ENCODE assay signal across 8 cellular contexts in genomic region chr12:6074979-6075585, GRCh38. TPM values are rescaled to one million over a fixed set of nuclear protein-coding genes. Genes with fewer than 3 reads are reported as not detected.
A peak's percentile ranks its signal among the peaks of the same experiment; 100 is the strongest.
DNase-seq lines count a peak whose midpoint lies in the region; ATAC-seq and TF ChIP-seq lines count a peak whose summit lies in the region.

No MANE protein-coding gene starts in this region.

- no peak for TF ChIP-seq POLR2A in sigmoid colon (IDR thresholded peaks at IDR 0.05)

- CTCF ChIA-PET in WTC11 (lab: Charles Lee) (interaction anchor here (0.6 to 1.1 kb wide), 7 partner anchors 9 to 382 kb away, joined by 3 to 5 read pairs (median 4); no protein-coding TSS in a partner anchor), Calu3 (lab: Charles Lee) (interaction anchor here (0.7 kb wide), 1 partner anchor 114 kb away, joined by 3 read pairs; no protein-coding TSS in a partner anchor)

- DNase-seq in ELR (ENCODE audit: low read depth), result peak; percentile 57
- DNase-seq in WTC11 (ENCODE audit: low spot score), result no peak
- peak; percentile 53 for DNase-seq in fibroblast of villous mesenchyme (ENCODE audit: low read depth)
- DNase-seq in sigmoid colon, result no peak
- no peak for DNase-seq in SHP77 (lab: John Stamatoyannopoulos, UW)
- DNase-seq in RKO (ENCODE audit: low spot score), result no peak
- DNase-seq in Calu3, result no peak

- WGBS in sigmoid colon, 2 donors, result 28 to 43% methylated on average over 31 of the region's 31 CpGs

- intact Hi-C loops in sigmoid colon (cut with DNase I), result no loop called here
- intact Hi-C loops in Calu3 (cut with micrococcal nuclease; ENCODE audit: unreplicated experiment), result no loop called here

- no peak for TF ChIP-seq EP300 in sigmoid colon (IDR thresholded peaks at IDR 0.05)

- peaks cover 0 to 13% (median 4%) of the 10 kb centered on the region in 4 donors for H3K4me1 ChIP-seq in sigmoid colon

- no peaks in the 10 kb centered on the region for H3K27me3 ChIP-seq in sigmoid colon

- POLR2A ChIA-PET in WTC11 (lab: Charles Lee), result no interaction called here

- H3K4me1 Mint-ChIP-seq in WTC11 (peaks cover 20% of the 10 kb centered on the region), Calu3 (ENCODE audit: low read depth, unreplicated experiment) (no peaks in the 10 kb centered on the region)

- H3K36me3 Mint-ChIP-seq in WTC11 (no peaks in the 10 kb centered on the region), Calu3 (ENCODE audit: insufficient read depth, unreplicated experiment) (peaks cover 5% of the 10 kb centered on the region)

- peak overlapping the region; percentile 27 for H3K4me3 ChIP-seq in fibroblast of villous mesenchyme (ENCODE audit: low read depth, low read length)
- peak overlapping the region in 3 of 4 donors; percentile 19 to 30 (median 28) for H3K4me3 ChIP-seq in sigmoid colon

- no peak overlapping the region for H3K4me3 Mint-ChIP-seq in WTC11
- H3K4me3 Mint-ChIP-seq in Calu3 (ENCODE audit: low read depth, unreplicated experiment), result no peak overlapping the region

- no peaks in the 10 kb centered on the region for H3K36me3 ChIP-seq in sigmoid colon

- ATAC-seq in WTC11 (peak; percentile 54), GM18861 (IDR thresholded peaks at IDR 0.05; ENCODE audit: unreplicated experiment) (no peak)

- TF ChIP-seq CTCF in WTC11 (IDR thresholded peaks at IDR 0.05) (no peak), fibroblast of villous mesenchyme (IDR thresholded peaks at IDR 0.05; ENCODE audit: insufficient read depth, low read depth, low read length) (no peak), sigmoid colon (IDR thresholded peaks at IDR 0.05) (no peak), Calu3 (IDR thresholded peaks at IDR 0.05; ENCODE audit: unreplicated experiment) (no peak)

- H3K27ac Mint-ChIP-seq in WTC11 (no peak overlapping the region), Calu3 (ENCODE audit: unreplicated experiment) (no peak overlapping the region)

- H3K27ac ChIP-seq in sigmoid colon, result peak overlapping the region in 3 of 4 donors; percentile 26 to 42 (median 33)

- H3K27me3 Mint-ChIP-seq in WTC11 (ENCODE audit: low read depth), result no peaks in the 10 kb centered on the region
- H3K27me3 Mint-ChIP-seq in Calu3 (ENCODE audit: unreplicated experiment), result peaks cover 33% of the 10 kb centered on the region

- no peaks in the 10 kb centered on the region for H3K9me3 ChIP-seq in sigmoid colon

- H3K9me3 Mint-ChIP-seq in WTC11, result no peaks in the 10 kb centered on the region
- H3K9me3 Mint-ChIP-seq in Calu3 (ENCODE audit: low read depth, unreplicated experiment), result no peaks in the 10 kb centered on the region

- BruUV-seq in Calu3 (replicated peaks; lab: Mats Ljungman, UMichigan), result no TSS peak

TF ChIP-seq in WTC11, 78 proteins besides CTCF, POLR2A, EP300 and RAD21:
- TF ChIP-seq FOXP1 (CRISPR knock-in tag; IDR thresholded peaks at IDR 0.05; ENCODE audit: borderline replicate concordance) (0 out of 2 replicates have a peak, but pooled peaks have one; percentile 30), MAX (CRISPR knock-in tag; IDR thresholded peaks at IDR 0.05) (0 out of 2 replicates have a peak, but pooled peaks have one; percentile 28), USF2 (CRISPR knock-in tag; IDR thresholded peaks at IDR 0.05) (peak; percentile 36; the same call in 1 of the 2 replicates), NFYB (CRISPR knock-in tag; conservative IDR thresholded peaks at IDR 0.05; ENCODE audit: low read depth) (no peak)

RNA-seq across cellular contexts. Expression of gene VWF, which starts 49.4 kb away (rescaled TPM):
- 0.48 to 0.98 TPM (median 0.78 TPM) in 3 replicates for total RNA-seq in WTC11 (2021)
- total RNA-seq in fibroblast of villous mesenchyme, result under 0.01 and 0.32 TPM in 2 replicates
- total RNA-seq in sigmoid colon, result 10 to 100 TPM; 36.7 to 98.0 (median 55.5) TPM
- 10 to 100 TPM in 1 of 3 donors, 1 to 10 TPM in 1, under 1 TPM in 1; 0.60 to 42.2 (median 1.2) TPM for polyA plus RNA-seq in sigmoid colon
- not detected in 2 replicates for total RNA-seq in Calu3 (2022)

Comparison
In these comparisons a context has a peak if more than half of its experiments do, and no peak if none do; other contexts are left out.
1. DNase-seq: peak in ELR (single experiment) and fibroblast of villous mesenchyme (single experiment); none in WTC11 (single experiment), sigmoid colon (single experiment), SHP77 (0 of 2), RKO (single experiment) and Calu3 (single experiment).
2. RNA of gene VWF, which starts 49.4 kb away (total RNA-seq): 36.7 to 98.0 TPM in sigmoid colon; 0.48 to 0.98 TPM in WTC11, not detected in Calu3 and under 0.01 to 0.32 TPM in fibroblast of villous mesenchyme; every median in the first group is over 10 times any median in the second.